Comparison of ENCODE assay signal across 29 cellular contexts in genomic region chr1:234072793-234073192, GRCh38.
"Had no signal": no experiment of that assay in that cellular context is flagged by ENCODE, and none has a peak within 500 bp of the region (broad histone marks: within the 10 kb centered on the region; RNA-seq: fewer than 3 reads in every experiment).

No MANE protein-coding gene starts in this region.

- ATAC-seq: foreskin keratinocyte; gastroesophageal sphincter; heart right ventricle; left cardiac atrium; left lung; mucosa of descending colon; pancreas; sciatic nerve; stimulated activated effector memory CD8-positive, alpha-beta T cell treated with anti-CD3 and anti-CD28 coated beads, Interleukin-12 subunit alpha, Interleukin-12 subunit beta, amount 100 ng/mL, for 72 hours; upper lobe of right lung had no signal

- H3K4me1 ChIP-seq: esophagus muscularis mucosa, foreskin keratinocyte, gastroesophageal sphincter, heart right ventricle, left lung, pancreas, right atrium auricular region, transverse colon, upper lobe of right lung, uterus had no signal

- H3K4me1 Mint-ChIP-seq: mesothelial cell of epicardium; naive B cell; stimulated activated effector memory CD8-positive, alpha-beta T cell treated with anti-CD3 and anti-CD28 coated beads, Interleukin-12 subunit alpha, Interleukin-12 subunit beta, amount 100 ng/mL, for 72 hours had no signal

- H3K4me3 Mint-ChIP-seq: mesothelial cell of epicardium; naive B cell; natural killer cell treated with Interleukin-12 subunit alpha and Interleukin-12 subunit beta and Interleukin-15 and Interleukin-18, amount 100 ng/mL, for 72 hours; stimulated activated effector memory CD8-positive, alpha-beta T cell treated with anti-CD3 and anti-CD28 coated beads, Interleukin-12 subunit alpha, Interleukin-12 subunit beta, amount 100 ng/mL, for 72 hours had no signal

- H3K27ac Mint-ChIP-seq: mesothelial cell of epicardium; naive B cell; natural killer cell treated with Interleukin-12 subunit alpha and Interleukin-12 subunit beta and Interleukin-15 and Interleukin-18, amount 100 ng/mL, for 72 hours; stimulated activated effector memory CD8-positive, alpha-beta T cell treated with anti-CD3 and anti-CD28 coated beads, Interleukin-12 subunit alpha, Interleukin-12 subunit beta, amount 100 ng/mL, for 72 hours had no signal

- H3K9me3 ChIP-seq: esophagus muscularis mucosa, heart right ventricle, left lung, mucosa of descending colon, pancreas, right atrium auricular region, transverse colon, upper lobe of right lung, uterus had no signal

- H3K27ac ChIP-seq: coronary artery, esophagus muscularis mucosa, foreskin keratinocyte, gastroesophageal sphincter, heart right ventricle, left lung, pancreas, right atrium auricular region, transverse colon, upper lobe of right lung, uterus had no signal

- FAIRE-seq: endothelial cell of umbilical vein, islet of Langerhans, pancreas had no signal

- H3K27me3 ChIP-seq: foreskin keratinocyte, left lung, pancreas, right atrium auricular region, transverse colon, upper lobe of right lung, uterus had no signal

- H3K36me3 Mint-ChIP-seq: mesothelial cell of epicardium; naive B cell; natural killer cell treated with Interleukin-12 subunit alpha and Interleukin-12 subunit beta and Interleukin-15 and Interleukin-18, amount 100 ng/mL, for 72 hours; stimulated activated effector memory CD8-positive, alpha-beta T cell treated with anti-CD3 and anti-CD28 coated beads, Interleukin-12 subunit alpha, Interleukin-12 subunit beta, amount 100 ng/mL, for 72 hours had no signal

- DNase-seq: dermis blood vessel endothelial cell; effector memory CD4-positive, alpha-beta T cell; foreskin keratinocyte; heart right ventricle; hippocampal formation; left cardiac atrium; left lung; mesenchymal stem cell; mucosa of descending colon; naive B cell; pancreas; stimulated activated CD4-positive, alpha-beta T cell treated with anti-CD3 and anti-CD28 coated beads, Interleukin-12 subunit alpha, Interleukin-12 subunit beta, amount 100 ng/mL, for 4 hours; stimulated activated CD4-positive, alpha-beta T cell treated with anti-CD3 and anti-CD28 coated beads, Interleukin-1b, Interleukin-23, amount 100 ng/mL, for 48 hours; stimulated activated CD4-positive, alpha-beta T cell treated with anti-CD3 and anti-CD28 coated beads, Interleukin-4, amount 100 ng/mL, for 1 hour; stimulated activated naive CD4-positive, alpha-beta T cell treated with Interleukin-2 at 50 U/mL for 16 hours; transverse colon; upper lobe of right lung; uterus had no signal

- H3K36me3 ChIP-seq: esophagus muscularis mucosa, gastroesophageal sphincter, heart right ventricle, left lung, pancreas, right atrium auricular region, transverse colon, upper lobe of right lung, uterus had no signal

- H3K4me3 ChIP-seq: coronary artery, esophagus muscularis mucosa, gastroesophageal sphincter, heart right ventricle, left lung, mucosa of descending colon, pancreas, right atrium auricular region, smooth muscle cell, transverse colon, upper lobe of right lung, uterus had no signal

- H3K9me3 Mint-ChIP-seq: mesothelial cell of epicardium had no signal

- H3K4me2 ChIP-seq: smooth muscle cell had no signal
